ENCODE assay signal across 11 cellular contexts in the genomic region with DNA sequence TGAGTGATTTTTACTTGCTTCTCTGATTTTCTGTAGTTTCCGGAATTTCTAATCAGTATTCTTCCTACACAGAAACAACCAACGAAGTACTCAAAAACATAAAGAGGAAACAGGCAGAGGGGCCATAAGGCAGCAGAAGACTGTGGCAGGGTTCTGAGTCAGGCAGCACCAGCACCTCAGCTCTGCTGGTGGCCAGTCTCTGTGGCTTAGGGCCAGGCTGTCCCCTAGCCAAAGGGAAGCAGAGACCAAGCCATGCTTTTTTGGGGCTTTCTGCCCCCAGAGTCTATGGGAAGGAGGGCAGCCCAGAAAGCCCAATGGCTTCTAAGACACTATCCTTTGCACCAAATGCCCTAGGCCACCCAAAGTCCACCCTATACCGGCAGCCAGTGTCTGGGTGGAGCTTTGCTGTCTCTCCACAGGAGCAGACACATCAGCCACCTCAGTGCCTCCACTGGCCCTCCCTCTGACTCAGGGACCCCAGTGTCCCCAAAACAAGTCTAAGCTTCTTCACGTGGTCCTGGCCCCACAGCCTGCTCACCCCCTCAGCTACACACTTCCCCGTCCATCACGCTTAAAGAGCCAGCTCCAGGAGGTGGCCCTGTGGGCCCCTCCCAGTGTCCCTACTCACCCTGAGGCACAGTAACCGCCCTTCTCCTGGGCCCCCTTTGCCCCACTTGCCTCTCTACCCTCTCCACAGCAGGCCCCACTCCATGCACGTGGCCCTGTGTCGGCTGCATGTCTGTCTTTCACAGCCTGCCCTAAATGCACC. TPM values are rescaled to one million over a fixed set of nuclear protein-coding genes. Genes with fewer than 3 reads are reported as not detected.
DNase-seq lines count a peak whose midpoint lies in the region; ATAC-seq and TF ChIP-seq lines count a peak whose summit lies in the region.
"Had no signal": no experiment of that assay in that cellular context is flagged by ENCODE, and none has a peak within 500 bp of the region (broad histone marks: within the 10 kb centered on the region; RNA-seq: fewer than 3 reads in every experiment).

No MANE protein-coding gene starts in this region.

- peaks cover 42 to 98% (median 81%) of the 10 kb centered on the region in 11 experiments for H4K20me1 ChIP-seq in BLaER1 treated with 17β-estradiol and CSF1 and Interleukin-3, amounts not matched to agents 10 nM and 100 nM
- no peaks in the 10 kb centered on the region for H4K20me1 ChIP-seq in OCI-LY1 (ENCODE audit: insufficient read depth, low read length)

- no peaks in the 10 kb centered on the region for H3K9me2 ChIP-seq in OCI-LY1 (ENCODE audit: low read depth, low read length)

- H3K4me3 ChIP-seq in BLaER1 treated with 17β-estradiol and CSF1 and Interleukin-3, amounts not matched to agents 10 nM and 100 nM, result peak overlapping the region in 8 of 10 experiments; percentile 13 to 41 (median 26); a peak in 9 of 20 replicates
- H3K4me3 ChIP-seq in OCI-LY1 (ENCODE audit: low read depth, low read length, poor library complexity, severe bottlenecking) (no peak overlapping the region), colonic mucosa (no peak overlapping the region)

- H3K36me3 Mint-ChIP-seq in nephron (ENCODE audit: low read depth), result peaks cover 27% of the 10 kb centered on the region

- no peak overlapping the region for H2AFZ ChIP-seq in OCI-LY1 (ENCODE audit: low read length)

- no peak for ATAC-seq in GM21723 (IDR thresholded peaks at IDR 0.05; ENCODE audit: unreplicated experiment)
- ATAC-seq in GM18520 (IDR thresholded peaks at IDR 0.05; ENCODE audit: unreplicated experiment), result no peak
- no peak for ATAC-seq in HG02678 (IDR thresholded peaks at IDR 0.05; ENCODE audit: unreplicated experiment)
- ATAC-seq: left colon had no signal

- H3F3A ChIP-seq in OCI-LY1 (ENCODE audit: insufficient read depth, low read length), result peaks cover 9% of the 10 kb centered on the region; the same call in 1 of the 2 replicates

- no peaks in the 10 kb centered on the region for H3K79me2 ChIP-seq in OCI-LY1 (ENCODE audit: insufficient read depth, low read length)

- H3K4me1 ChIP-seq in BLaER1 treated with 17β-estradiol and CSF1 and Interleukin-3, amounts not matched to agents 10 nM and 100 nM, result peaks cover 96 to 100% (median 98%) of the 10 kb centered on the region in 10 experiments
- H3K4me1 ChIP-seq in OCI-LY1 (ENCODE audit: insufficient read depth, low read length, severe bottlenecking) (peaks cover 95% of the 10 kb centered on the region), colonic mucosa (peaks cover 64% of the 10 kb centered on the region)

- DNase-seq in colonic mucosa (no peak), HuH-7.5 (ENCODE audit: low spot score) (no peak)
- DNase-seq: left colon, NCI-H524 treated with DMSO at 0.1 percent for 48 hours had no signal

- H3K9me3 ChIP-seq in BLaER1 treated with 17β-estradiol and CSF1 and Interleukin-3, amounts not matched to agents 10 nM and 100 nM (replicated peaks in 1 of 11), result peaks cover 15 to 39% (median 33%) of the 10 kb centered on the region in 11 experiments
- 0 out of 2 replicates have a peak, but pooled peaks cover 3% of the 10 kb centered on the region for H3K9me3 ChIP-seq in OCI-LY1 (ENCODE audit: low read length)
- H3K9me3 ChIP-seq in colonic mucosa, result peaks cover 4% of the 10 kb centered on the region

- no peaks in the 10 kb centered on the region for H3K27me3 ChIP-seq in BLaER1 treated with 17β-estradiol and CSF1 and Interleukin-3, amounts not matched to agents 10 nM and 100 nM
- H3K27me3 ChIP-seq in OCI-LY1 (ENCODE audit: insufficient read depth, low read length) (no peaks in the 10 kb centered on the region), colonic mucosa (no peaks in the 10 kb centered on the region)

- H3K27me3 Mint-ChIP-seq in nephron (ENCODE audit: low read depth), result no peaks in the 10 kb centered on the region

- H3K9me3 Mint-ChIP-seq in nephron, result no peaks in the 10 kb centered on the region

- intact Hi-C loops in colonic mucosa (cut with DNase I), result no loop called here

- peaks cover 13 to 76% (median 61%) of the 10 kb centered on the region in 11 experiments for H3K36me3 ChIP-seq in BLaER1 treated with 17β-estradiol and CSF1 and Interleukin-3, amounts not matched to agents 10 nM and 100 nM
- peaks cover 52% of the 10 kb centered on the region for H3K36me3 ChIP-seq in OCI-LY1 (ENCODE audit: insufficient read depth, low read length)
- peaks cover under 1% of the 10 kb centered on the region for H3K36me3 ChIP-seq in colonic mucosa

- H3K9ac ChIP-seq in BLaER1 treated with 17β-estradiol and CSF1 and Interleukin-3, amounts not matched to agents 10 nM and 100 nM, result no peak overlapping the region; a peak in 1 of 22 replicates
- H3K9ac ChIP-seq in OCI-LY1 (ENCODE audit: low read length), result peak overlapping the region; percentile 18; the same call in 1 of the 2 replicates
- H3K9ac ChIP-seq in colonic mucosa (ENCODE audit: low read depth in 2 of 2, low read length in 2 of 2), result peak overlapping the region in 1 of 2 donors; percentile 62

- H3K4me1 Mint-ChIP-seq in nephron, result peaks cover 56% of the 10 kb centered on the region

- no peak overlapping the region for H3K4me3 Mint-ChIP-seq in nephron

- peak overlapping the region; percentile 60 to 99 (median 83); a peak in 20 of 22 replicates for H3K4me2 ChIP-seq in BLaER1 treated with 17β-estradiol and CSF1 and Interleukin-3, amounts not matched to agents 10 nM and 100 nM
- H3K4me2 ChIP-seq in OCI-LY1 (ENCODE audit: low read length), result peak overlapping the region; percentile 33; the same call in 1 of the 2 replicates

- peak overlapping the region in 9 of 11 experiments; percentile 16 to 61 (median 52); a peak in 17 of 22 replicates for H3K27ac ChIP-seq in BLaER1 treated with 17β-estradiol and CSF1 and Interleukin-3, amounts not matched to agents 10 nM and 100 nM
- H3K27ac ChIP-seq in OCI-LY1 (ENCODE audit: low read depth, low read length, poor library complexity, severe bottlenecking), result peak overlapping the region; percentile 96
- H3K27ac ChIP-seq in colonic mucosa, result peak overlapping the region; percentile 62

- H3K27ac Mint-ChIP-seq in nephron, result peak overlapping the region; percentile 45 to 93 (median 59)

- no peak for TF ChIP-seq CTCF in OCI-LY1 (IDR thresholded peaks at IDR 0.05; ENCODE audit: low read length)
- no peak for TF ChIP-seq CTCF in colonic mucosa (IDR thresholded peaks at IDR 0.05)
- no peak for TF ChIP-seq CTCF in nephron (IDR thresholded peaks at IDR 0.05; ENCODE audit: unreplicated experiment in 3 of 3)

RNA-seq across cellular contexts. Expression of gene CCDC12, which starts 46.2 kb away (rescaled TPM):
- total RNA-seq in colonic mucosa, result 10 to 100 TPM; 34.1 to 55.7 TPM

RNA-seq across cellular contexts. Expression of gene NBEAL2, which starts 49.1 kb away (rescaled TPM):
- 100 to 1,000 TPM in 1 of 2 donors, 10 to 100 TPM in 1; 40.9 to 106 TPM for total RNA-seq in colonic mucosa

RNA-seq across cellular contexts. Expression of gene PTH1R, which starts 52.8 kb away (rescaled TPM):
- total RNA-seq in colonic mucosa, result under 1 TPM; 0.69 to 0.86 TPM
- total RNA-seq: Daoy had no signal

Comparison
In these comparisons a context has a peak if more than half of its experiments do, and no peak if none do; other contexts are left out.
1. H3K4me3 ChIP-seq: peak in BLaER1 treated with 17β-estradiol and CSF1 and Interleukin-3, amounts not matched to agents 10 nM and 100 nM (8 of 10); none in OCI-LY1 (single experiment) and colonic mucosa (single experiment).
2. Peak in every context shown above with its lines, with median percentiles within 50 percentile points of each other: H3K27ac ChIP-seq.